8 cellular contexts compared by ENCODE assay signal in the genomic region with DNA sequence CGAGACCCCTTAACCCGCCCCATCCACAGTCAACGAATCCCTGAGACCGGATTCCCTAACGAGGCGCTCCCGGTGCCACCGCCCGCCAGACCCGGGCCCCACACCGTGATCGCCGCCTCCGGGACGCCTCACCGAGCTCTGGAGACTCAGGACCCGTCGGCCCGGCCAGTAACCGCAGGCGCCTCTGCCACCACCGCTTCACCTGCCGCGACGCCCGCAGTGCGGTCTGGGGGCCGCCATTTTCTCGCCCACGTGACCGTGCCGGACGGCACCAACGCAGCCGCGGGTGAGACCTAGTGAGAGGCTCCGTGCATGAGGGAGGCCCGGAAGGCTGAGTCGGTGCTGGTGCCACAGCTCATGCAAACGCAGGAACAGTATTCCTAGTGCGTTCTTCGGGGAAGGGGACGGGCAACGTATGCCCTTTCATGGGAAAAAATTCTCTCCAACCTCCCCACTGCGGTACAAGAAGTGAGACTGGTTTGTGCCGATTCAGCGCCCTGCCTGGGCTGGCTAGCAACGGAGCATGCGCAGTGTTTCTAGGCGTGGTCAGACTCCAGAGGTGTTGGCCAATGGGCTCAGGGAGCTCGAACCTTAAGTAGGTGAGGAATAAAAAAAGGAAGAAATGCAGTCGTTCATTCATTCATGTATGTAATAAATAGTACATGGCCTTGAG. TPM values are rescaled to one million over a fixed set of nuclear protein-coding genes. Genes with fewer than 3 reads are reported as not detected.
DNase-seq lines count a peak whose midpoint lies in the region; ATAC-seq and TF ChIP-seq lines count a peak whose summit lies in the region.

A gene with protein sequence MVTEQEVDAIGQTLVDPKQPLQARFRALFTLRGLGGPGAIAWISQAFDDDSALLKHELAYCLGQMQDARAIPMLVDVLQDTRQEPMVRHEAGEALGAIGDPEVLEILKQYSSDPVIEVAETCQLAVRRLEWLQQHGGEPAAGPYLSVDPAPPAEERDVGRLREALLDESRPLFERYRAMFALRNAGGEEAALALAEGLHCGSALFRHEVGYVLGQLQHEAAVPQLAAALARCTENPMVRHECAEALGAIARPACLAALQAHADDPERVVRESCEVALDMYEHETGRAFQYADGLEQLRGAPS (minus strand): TSS at position 246 of the 673 bp plus-strand sequence. CDS start 3,860 bp downstream, outside the sequence.

- peaks cover 12% of the 10 kb centered on the region for H3K4me1 ChIP-seq in adipocyte (ENCODE audit: control insufficient read depth, insufficient read depth, low read length)
- peaks cover 0 to 6% of the 10 kb centered on the region in 2 experiments for H3K4me1 ChIP-seq in trophoblast cell (ENCODE audit: control insufficient read depth in 1 of 2, insufficient read depth in 2 of 2, low read length in 2 of 2)

- H3K27me3 Mint-ChIP-seq in type B pancreatic cell = no peaks in the 10 kb centered on the region

- H2BK120ac ChIP-seq in trophoblast cell (ENCODE audit: insufficient read depth, low read length, poor library complexity) = peak within 1 kb of the TSS; percentile 99

- H3K4me3 Mint-ChIP-seq in type B pancreatic cell = peak within 1 kb of the TSS; percentile 93

- peak within 1 kb of the TSS; percentile 95 for H3K4ac ChIP-seq in trophoblast cell (ENCODE audit: low read depth, low read length)

- H3K23ac ChIP-seq in trophoblast cell (ENCODE audit: low read length) = no peak within 1 kb of the TSS

- H3K9me3 ChIP-seq in adipocyte (ENCODE audit: control insufficient read depth, low read length) (no peaks in the 10 kb centered on the region), trophoblast cell (ENCODE audit: insufficient read depth, low read depth, low read length) (no peaks in the 10 kb centered on the region)

- ATAC-seq in HG02763 (IDR thresholded peaks at IDR 0.05; ENCODE audit: unreplicated experiment) = peak; percentile 84

- peaks cover 10% of the 10 kb centered on the region for H3K79me2 ChIP-seq in trophoblast cell (ENCODE audit: control insufficient read depth, insufficient read depth, low read length, poor library complexity)

- H3K14ac ChIP-seq in trophoblast cell (ENCODE audit: low read length) = peak within 1 kb of the TSS; percentile 99

- H4K12ac ChIP-seq in trophoblast cell (ENCODE audit: low read depth, low read length) = peak within 1 kb of the TSS; percentile 89

- H3K79me1 ChIP-seq in trophoblast cell (ENCODE audit: low read length) = peaks cover 12% of the 10 kb centered on the region

- H2AFZ ChIP-seq in trophoblast cell (ENCODE audit: insufficient read depth, low read length, poor library complexity) = peak within 1 kb of the TSS; percentile 98

- intact Hi-C loops in cardiac septum (cut with DNase I) = no loop called here

- peak within 1 kb of the TSS; percentile 84 for H3K4me2 ChIP-seq in trophoblast cell (ENCODE audit: low read length)

- TF ChIP-seq CTCF in GM12865 (IDR thresholded peaks at IDR 0.05; ENCODE audit: insufficient read depth, low read depth, low read length, missing control alignments) (no peak), type B pancreatic cell (conservative IDR thresholded peaks at IDR 0.05) (no peak)

- peaks cover 4% of the 10 kb centered on the region for H3K9me3 Mint-ChIP-seq in type B pancreatic cell

- H3K27ac ChIP-seq in trophoblast cell (ENCODE audit: low read depth, low read length) = peak within 1 kb of the TSS; percentile 94

- peak within 1 kb of the TSS; percentile 92 for H2BK12ac ChIP-seq in trophoblast cell (ENCODE audit: low read length)

- peak within 1 kb of the TSS; percentile 97 for H3K18ac ChIP-seq in trophoblast cell (ENCODE audit: low read length)

- no CpG with 5 or more reads among the region's 52 CpGs for WGBS in trophoblast cell (ENCODE audit: extremely low coverage, insufficient coverage, insufficient read length)

- H3K27me3 ChIP-seq in adipocyte (replicated peaks; ENCODE audit: control insufficient read depth, insufficient read depth, low read length) (no peaks in the 10 kb centered on the region), trophoblast cell (ENCODE audit: insufficient read depth, low read length) (no peaks in the 10 kb centered on the region)

- peak; percentile 99 for DNase-seq in GM12865 (ENCODE audit: low read depth)
- DNase-seq in NCI-H1436 (lab: John Stamatoyannopoulos, UW) = peak; percentile 94
- DNase-seq in T follicular helper cell (ENCODE audit: low read depth) = peak; percentile 92
- peak; percentile 98 for DNase-seq in adipocyte (ENCODE audit: low read depth)
- peak; percentile 98 for DNase-seq in cardiac septum (ENCODE audit: low spot score)
- peak; percentile 98 to 99 for DNase-seq in trophoblast cell
- DNase-seq in type B pancreatic cell (ENCODE audit: extremely low spot score, unreplicated experiment) = peak; percentile 94

- H2BK5ac ChIP-seq in trophoblast cell (ENCODE audit: low read depth, low read length, poor library complexity) = peak within 1 kb of the TSS; percentile 99

- H3K36me3 ChIP-seq in adipocyte (ENCODE audit: control insufficient read depth, insufficient read depth, low read length, severe bottlenecking) (peaks cover 8% of the 10 kb centered on the region), trophoblast cell (ENCODE audit: control insufficient read depth in 1 of 2, insufficient read depth in 2 of 2, low read length in 2 of 2) (peaks cover 10 to 17% of the 10 kb centered on the region in 2 experiments)

- peak within 1 kb of the TSS; percentile 99 for H3K9ac ChIP-seq in adipocyte (ENCODE audit: low read length)
- peak within 1 kb of the TSS; percentile 99 for H3K9ac ChIP-seq in trophoblast cell (ENCODE audit: low read length)

- peak within 1 kb of the TSS; percentile 33 for H2AK5ac ChIP-seq in trophoblast cell (ENCODE audit: low read length)

- H3K36me3 Mint-ChIP-seq in type B pancreatic cell = peaks cover 9% of the 10 kb centered on the region

- H4K8ac ChIP-seq in trophoblast cell (ENCODE audit: low read depth, low read length) = peak within 1 kb of the TSS; percentile 95

- peak within 1 kb of the TSS; percentile 98 for H3K27ac Mint-ChIP-seq in type B pancreatic cell

- H3K4me3 ChIP-seq in GM12865 (ENCODE audit: low read depth, low read length) (peak within 1 kb of the TSS; percentile 96), adipocyte (ENCODE audit: low read length) (peak within 1 kb of the TSS; percentile 98), trophoblast cell (ENCODE audit: low read depth, low read length) (peak within 1 kb of the TSS; percentile 89)

- peak within 1 kb of the TSS; percentile 99 for H4K91ac ChIP-seq in trophoblast cell (ENCODE audit: low read depth, low read length)

- peaks cover 19% of the 10 kb centered on the region for H3K4me1 Mint-ChIP-seq in type B pancreatic cell (ENCODE audit: unreplicated experiment)

RNA-seq across cellular contexts. Expression of the gene that starts here (rescaled TPM):
- 11.1 TPM for total RNA-seq in cardiac septum
- 5.3 and 5.8 TPM in 2 replicates for polyA plus RNA-seq in trophoblast cell (2013)
- total RNA-seq in type B pancreatic cell (ENCODE audit: low replicate concordance) = 10.5 and 10.8 TPM in 2 replicates

Comparison
In these comparisons a context has a peak if more than half of its experiments do, and no peak if none do; other contexts are left out.
1. Peak in every context shown above with its lines: DNase-seq, ATAC-seq, H3K4me3 ChIP-seq and H3K27ac ChIP-seq.